ENCODE assay signal across 27 cellular contexts in the genomic region with DNA sequence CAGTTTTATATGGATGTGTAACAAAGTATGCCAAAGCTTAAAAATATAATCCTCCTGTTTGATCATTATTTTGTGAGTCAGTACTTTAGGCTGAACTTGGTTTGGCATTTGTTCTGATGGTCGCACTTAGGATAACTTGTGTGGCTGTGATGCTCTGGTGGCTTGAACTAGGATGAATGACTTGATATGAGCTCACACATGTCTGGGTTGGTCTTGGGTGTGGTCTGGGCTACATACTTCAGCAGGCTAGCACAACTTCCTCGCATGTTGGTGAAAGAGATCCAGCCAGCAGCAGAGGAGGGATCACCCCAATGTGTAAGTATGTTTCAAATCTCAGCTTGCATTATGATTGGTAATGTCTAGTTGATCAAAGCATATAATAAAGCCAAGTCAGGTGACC.
"Had no signal": no experiment of that assay in that cellular context is flagged by ENCODE, and none has a peak within 500 bp of the region (broad histone marks: within the 10 kb centered on the region; RNA-seq: fewer than 3 reads in every experiment).

No MANE protein-coding gene starts in this region.

- H3K4me3 Mint-ChIP-seq: mesothelial cell of epicardium; naive B cell; natural killer cell; nephron progenitor cell; neural progenitor cell; stimulated activated memory B cell treated with anti-CD40 and anti-IgM and Interleukin-4, amounts not matched to agents 10 μg/mL and 1 μg/mL and 100 μg/mL, for 72 hours; stimulated activated naive CD8-positive, alpha-beta T cell treated with anti-CD3 and anti-CD28 coated beads, Interleukin-15, amount 100 ng/mL, for 72 hours; type B pancreatic cell had no signal

- DNase-seq: hippocampal formation; kidney; left ventricle myocardium inferior; mesendoderm; naive B cell; natural killer cell; nephron progenitor cell; ovary; right lobe of liver; stimulated activated CD4-positive, alpha-beta T cell treated with anti-CD3 and anti-CD28 coated beads, Interleukin-1b, Interleukin-23, amount 100 ng/mL, for 48 hours; stimulated activated CD4-positive, alpha-beta T cell treated with anti-CD3 and anti-CD28 coated beads, Interleukin-2, amount 100 ng/mL, for 48 hours; stimulated activated CD4-positive, alpha-beta T cell treated with anti-CD3 and anti-CD28 coated beads, Interleukin-4, amount 100 ng/mL, for 4 hours; stimulated activated CD8-positive, alpha-beta memory T cell treated with anti-CD3 and anti-CD28 coated beads, Interleukin-4, amount 100 ng/mL, for 48 hours; stimulated activated naive CD4-positive, alpha-beta T cell treated with Interleukin-2 at 50 U/mL for 16 hours; stimulated activated naive CD8-positive, alpha-beta T cell treated with anti-CD3 and anti-CD28 coated beads, Interleukin-15, amount 100 ng/mL, for 72 hours; substantia nigra; uterus had no signal

- H3K4me3 ChIP-seq: left ventricle myocardium inferior, lung, neural progenitor cell, ovary, right atrium auricular region, right lobe of liver, smooth muscle cell, tibial nerve, uterus had no signal

- H3K27ac ChIP-seq: left ventricle myocardium inferior, neural progenitor cell, neutrophil, ovary, right atrium auricular region, right lobe of liver, tibial nerve, uterus had no signal

- H3K9me3 ChIP-seq: neutrophil, ovary, right atrium auricular region, right lobe of liver, tibial nerve, uterus had no signal

- H3K36me3 ChIP-seq: left ventricle myocardium inferior, neural progenitor cell, neutrophil, ovary, right atrium auricular region, right lobe of liver, tibial nerve, uterus had no signal

- H3K9me3 Mint-ChIP-seq: nephron progenitor cell; neural progenitor cell; stimulated activated memory B cell treated with anti-CD40 and anti-IgM and Interleukin-4, amounts not matched to agents 10 μg/mL and 1 μg/mL and 100 μg/mL, for 72 hours; type B pancreatic cell had no signal

- H3K27ac Mint-ChIP-seq: mesothelial cell of epicardium; naive B cell; natural killer cell; nephron progenitor cell; neural progenitor cell; progenitor cell of endocrine pancreas; stimulated activated memory B cell treated with anti-CD40 and anti-IgM and Interleukin-4, amounts not matched to agents 10 μg/mL and 1 μg/mL and 100 μg/mL, for 72 hours; stimulated activated naive CD8-positive, alpha-beta T cell treated with anti-CD3 and anti-CD28 coated beads, Interleukin-15, amount 100 ng/mL, for 72 hours; type B pancreatic cell had no signal

- H3K9ac ChIP-seq: neural progenitor cell had no signal

- H3K4me1 ChIP-seq: left ventricle myocardium inferior, neural progenitor cell, right atrium auricular region, right lobe of liver, tibial nerve, uterus had no signal

- H3K4me1 Mint-ChIP-seq: mesothelial cell of epicardium; naive B cell; natural killer cell; nephron progenitor cell; neural progenitor cell; stimulated activated memory B cell treated with anti-CD40 and anti-IgM and Interleukin-4, amounts not matched to agents 10 μg/mL and 1 μg/mL and 100 μg/mL, for 72 hours; stimulated activated naive CD8-positive, alpha-beta T cell treated with anti-CD3 and anti-CD28 coated beads, Interleukin-15, amount 100 ng/mL, for 72 hours had no signal

- H3K27me3 ChIP-seq: neural progenitor cell, neutrophil, ovary, right atrium auricular region, right lobe of liver, tibial nerve, uterus had no signal

- FAIRE-seq: kidney had no signal

- H3K4me2 ChIP-seq: neural progenitor cell, smooth muscle cell had no signal

- ATAC-seq: natural killer cell; right lobe of liver; stimulated activated memory B cell treated with anti-CD40 and anti-IgM and Interleukin-4, amounts not matched to agents 10 μg/mL and 1 μg/mL and 100 μg/mL, for 72 hours; stimulated activated naive CD8-positive, alpha-beta T cell treated with anti-CD3 and anti-CD28 coated beads, Interleukin-15, amount 100 ng/mL, for 72 hours had no signal

- H2AFZ ChIP-seq: neural progenitor cell had no signal

- H3K27me3 Mint-ChIP-seq: naive B cell; progenitor cell of endocrine pancreas; stimulated activated memory B cell treated with anti-CD40 and anti-IgM and Interleukin-4, amounts not matched to agents 10 μg/mL and 1 μg/mL and 100 μg/mL, for 72 hours; stimulated activated naive CD8-positive, alpha-beta T cell treated with anti-CD3 and anti-CD28 coated beads, Interleukin-15, amount 100 ng/mL, for 72 hours; type B pancreatic cell had no signal

- H3K36me3 Mint-ChIP-seq: mesothelial cell of epicardium; naive B cell; natural killer cell; neural progenitor cell; stimulated activated memory B cell treated with anti-CD40 and anti-IgM and Interleukin-4, amounts not matched to agents 10 μg/mL and 1 μg/mL and 100 μg/mL, for 72 hours; type B pancreatic cell had no signal
